38 cellular contexts compared by ENCODE assay signal in genomic region chr19:6649189-6649588, GRCh38. TPM values are rescaled to one million over a fixed set of nuclear protein-coding genes. Genes with fewer than 3 reads are reported as not detected.
"Had no signal": no experiment of that assay in that cellular context is flagged by ENCODE, and none has a peak within 500 bp of the region (broad histone marks: within the 10 kb centered on the region; RNA-seq: fewer than 3 reads in every experiment).

No MANE protein-coding gene starts in this region.

- H3K9me3 ChIP-seq: colonic mucosa, prostate gland, right atrium auricular region, thyroid gland, vagina had no signal

- H3K27ac ChIP-seq: colonic mucosa, esophagus muscularis mucosa, neural progenitor cell, parathyroid adenoma, prostate gland, right atrium auricular region, stomach, thyroid gland, vagina had no signal

- H3K4me1 ChIP-seq: colonic mucosa, esophagus muscularis mucosa, neural progenitor cell, parathyroid adenoma, prostate gland, right atrium auricular region, stomach, thyroid gland, vagina had no signal

- H3K9me3 Mint-ChIP-seq: dendritic cell treated with granulocyte-macrophage colony-stimulating factor and Interleukin-4, amounts not matched to agents 40 ng/mL and 50 ng/mL, for 4 days; immature natural killer cell; naive thymus-derived CD4-positive, alpha-beta T cell; stimulated activated effector memory CD8-positive, alpha-beta T cell treated with anti-CD3 and anti-CD28 coated beads, Interleukin-12 subunit alpha, Interleukin-12 subunit beta, amount 100 ng/mL, for 72 hours had no signal

- H3K36me3 Mint-ChIP-seq: immature natural killer cell, neural progenitor cell had no signal

- H3K36me3 ChIP-seq: colonic mucosa, esophagus muscularis mucosa, neural progenitor cell, prostate gland, right atrium auricular region, stomach, thyroid gland, vagina had no signal

- DNase-seq: colonic mucosa; effector CD8-positive, alpha-beta T cell; foreskin melanocyte; hypothalamus; immature natural killer cell; islet precursor cell; kidney glomerular epithelial cell; left ventricle myocardium superior; mesenchymal stem cell; midbrain; naive thymus-derived CD4-positive, alpha-beta T cell; stimulated activated CD4-positive, alpha-beta T cell treated with anti-CD3 and anti-CD28 coated beads, Interleukin-12 subunit alpha, Interleukin-12 subunit beta, amount 100 ng/mL, for 4 hours; stimulated activated CD4-positive, alpha-beta T cell treated with anti-CD3 and anti-CD28 coated beads, Interleukin-1b, Interleukin-23, amount 100 ng/mL, for 48 hours; stimulated activated CD4-positive, alpha-beta T cell treated with anti-CD3 and anti-CD28 coated beads, Interleukin-4, amount 100 ng/mL, for 24 hours; stimulated activated naive CD4-positive, alpha-beta T cell treated with Interleukin-2 at 50 U/mL for 16 hours; stomach; thyroid gland; trophoblast cell had no signal

- H3K79me2 ChIP-seq: parathyroid adenoma had no signal

- ATAC-seq: left ventricle myocardium superior; naive thymus-derived CD4-positive, alpha-beta T cell; sciatic nerve; stimulated activated effector memory CD8-positive, alpha-beta T cell treated with anti-CD3 and anti-CD28 coated beads, Interleukin-12 subunit alpha, Interleukin-12 subunit beta, amount 100 ng/mL, for 72 hours had no signal

- H3K27me3 ChIP-seq: colonic mucosa, neural progenitor cell, right atrium auricular region, thyroid gland, vagina had no signal

- H3K4me2 ChIP-seq: neural progenitor cell, smooth muscle cell had no signal

- H3K4me3 ChIP-seq: colonic mucosa, esophagus muscularis mucosa, lung, neural progenitor cell, prostate gland, right atrium auricular region, smooth muscle cell, stomach, thyroid gland, vagina had no signal

- H3K27ac Mint-ChIP-seq: dendritic cell treated with granulocyte-macrophage colony-stimulating factor and Interleukin-4, amounts not matched to agents 40 ng/mL and 50 ng/mL, for 4 days; naive thymus-derived CD4-positive, alpha-beta T cell; nephron; neural progenitor cell; stimulated activated effector memory CD8-positive, alpha-beta T cell treated with anti-CD3 and anti-CD28 coated beads, Interleukin-12 subunit alpha, Interleukin-12 subunit beta, amount 100 ng/mL, for 72 hours had no signal

- FAIRE-seq: endothelial cell of umbilical vein had no signal

- H3K4me1 Mint-ChIP-seq: nephron, neural progenitor cell had no signal

- H3K9ac ChIP-seq: neural progenitor cell, parathyroid adenoma had no signal

- H3K4me3 Mint-ChIP-seq: dendritic cell treated with granulocyte-macrophage colony-stimulating factor and Interleukin-4, amounts not matched to agents 40 ng/mL and 50 ng/mL, for 4 days; immature natural killer cell; naive thymus-derived CD4-positive, alpha-beta T cell; nephron; neural progenitor cell; stimulated activated effector memory CD8-positive, alpha-beta T cell treated with anti-CD3 and anti-CD28 coated beads, Interleukin-12 subunit alpha, Interleukin-12 subunit beta, amount 100 ng/mL, for 72 hours had no signal

- H2AFZ ChIP-seq: neural progenitor cell, parathyroid adenoma had no signal

RNA-seq across cellular contexts. Expression of gene TNFSF14, which starts 20.8 kb away (rescaled TPM):
- total RNA-seq: endothelial cell of umbilical vein, epithelial cell of proximal tubule, fibroblast of lung, osteoblast, smooth muscle cell, temporal lobe had no signal
- polyA plus RNA-seq: endothelial cell of umbilical vein, fibroblast of lung, smooth muscle cell had no signal

RNA-seq across cellular contexts. Expression of gene CD70, which starts 58.2 kb away (rescaled TPM):
- total RNA-seq: endothelial cell of umbilical vein, fibroblast of lung, left ventricle myocardium superior, mucosa of gallbladder, osteoblast, prostate gland, right atrium auricular region, sciatic nerve, stomach, subcutaneous adipose tissue, temporal lobe, ureter, vagina had no signal
- polyA plus RNA-seq: endothelial cell of umbilical vein; fibroblast of lung; naive thymus-derived CD4-positive, alpha-beta T cell; smooth muscle cell had no signal
